In genomic region chr2:197515798-197516761, GRCh38 we compare ENCODE assay signal across 1 cellular context.
TF ChIP-seq lines count a peak whose summit lies in the region.

MOB4 (plus strand) TSS chr2:197516066; CDS start chr2:197516087, 21 bp downstream.

TF ChIP-seq in HepG2, 621 proteins besides CTCF, POLR2A, EP300 and RAD21 (continued from another document and continues in another):
- TF ChIP-seq ZNF318 (CRISPR knock-in tag; IDR thresholded peaks at IDR 0.05), result peak; percentile 86; the same call in 1 of the 2 replicates
- peak; percentile 97 for TF ChIP-seq NFKBIZ (CRISPR knock-in tag; IDR thresholded peaks at IDR 0.05)
- TF ChIP-seq RBM39 (IDR thresholded peaks at IDR 0.05; ENCODE audit: low read depth, low read length, poor library complexity, severe bottlenecking), result peak; percentile 97
- peak; percentile 70; the same call in 1 of the 2 replicates for TF ChIP-seq JDP2 (CRISPR knock-in tag; IDR thresholded peaks at IDR 0.05; ENCODE audit: borderline replicate concordance)
- TF ChIP-seq HHEX (CRISPR knock-in tag; IDR thresholded peaks at IDR 0.05), result 0 out of 2 replicates have a peak, but pooled peaks have one; percentile 39
- TF ChIP-seq RFXAP (CRISPR knock-in tag; IDR thresholded peaks at IDR 0.05; ENCODE audit: borderline replicate concordance), result peak; percentile 92
- TF ChIP-seq ZNF441 (CRISPR knock-in tag; IDR thresholded peaks at IDR 0.05; ENCODE audit: borderline replicate concordance), result no peak; the same call in 1 of the 2 replicates
- no peak; the same call in 1 of the 2 replicates for TF ChIP-seq ZNF44 (CRISPR knock-in tag; IDR thresholded peaks at IDR 0.05)
- TF ChIP-seq ZNF292 (CRISPR knock-in tag; IDR thresholded peaks at IDR 0.05; ENCODE audit: borderline replicate concordance, low read depth), result peak; percentile 99
- peak; percentile 97; the same call in 1 of the 2 replicates for TF ChIP-seq MXD3 (CRISPR knock-in tag; IDR thresholded peaks at IDR 0.05)
- TF ChIP-seq, protein P1, sequence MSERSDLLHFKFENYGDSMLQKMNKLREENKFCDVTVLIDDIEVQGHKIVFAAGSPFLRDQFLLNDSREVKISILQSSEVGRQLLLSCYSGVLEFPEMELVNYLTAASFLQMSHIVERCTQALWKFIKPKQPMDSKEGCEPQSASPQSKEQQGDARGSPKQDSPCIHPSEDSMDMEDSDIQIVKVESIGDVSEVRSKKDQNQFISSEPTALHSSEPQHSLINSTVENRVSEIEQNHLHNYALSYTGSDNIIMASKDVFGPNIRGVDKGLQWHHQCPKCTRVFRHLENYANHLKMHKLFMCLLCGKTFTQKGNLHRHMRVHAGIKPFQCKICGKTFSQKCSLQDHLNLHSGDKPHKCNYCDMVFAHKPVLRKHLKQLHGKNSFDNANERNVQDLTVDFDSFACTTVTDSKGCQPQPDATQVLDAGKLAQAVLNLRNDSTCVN (CRISPR knock-in tag; IDR thresholded peaks at IDR 0.05; ENCODE audit: borderline replicate concordance), result peak; percentile 92; the same call in 1 of the 2 replicates
- TF ChIP-seq ZFP36L2 (CRISPR knock-in tag; IDR thresholded peaks at IDR 0.05), result peak; percentile 51
- TF ChIP-seq HOXD1 (CRISPR knock-in tag; IDR thresholded peaks at IDR 0.05), result 0 out of 2 replicates have a peak, but pooled peaks have one; percentile 50
- peak; percentile 90; the same call in 1 of the 2 replicates for TF ChIP-seq ZSCAN30 (CRISPR knock-in tag; IDR thresholded peaks at IDR 0.05)
- TF ChIP-seq, protein P2, sequence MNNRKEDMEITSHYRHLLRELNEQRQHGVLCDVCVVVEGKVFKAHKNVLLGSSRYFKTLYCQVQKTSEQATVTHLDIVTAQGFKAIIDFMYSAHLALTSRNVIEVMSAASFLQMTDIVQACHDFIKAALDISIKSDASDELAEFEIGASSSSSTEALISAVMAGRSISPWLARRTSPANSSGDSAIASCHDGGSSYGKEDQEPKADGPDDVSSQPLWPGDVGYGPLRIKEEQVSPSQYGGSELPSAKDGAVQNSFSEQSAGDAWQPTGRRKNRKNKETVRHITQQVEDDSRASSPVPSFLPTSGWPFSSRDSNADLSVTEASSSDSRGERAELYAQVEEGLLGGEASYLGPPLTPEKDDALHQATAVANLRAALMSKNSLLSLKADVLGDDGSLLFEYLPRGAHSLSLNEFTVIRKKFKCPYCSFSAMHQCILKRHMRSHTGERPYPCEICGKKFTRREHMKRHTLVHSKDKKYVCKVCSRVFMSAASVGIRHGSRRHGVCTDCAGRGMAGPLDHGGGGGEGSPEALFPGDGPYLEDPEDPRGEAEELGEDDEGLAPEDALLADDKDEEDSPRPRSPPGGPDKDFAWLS (CRISPR knock-in tag; IDR thresholded peaks at IDR 0.05; ENCODE audit: borderline replicate concordance), result peak; percentile 62; the same call in 1 of the 2 replicates
- peak; percentile 81 for TF ChIP-seq PAXIP1 (CRISPR knock-in tag; conservative IDR thresholded peaks at IDR 0.05)
- peak; percentile 90; the same call in 1 of the 2 replicates for TF ChIP-seq ZSCAN9 (CRISPR knock-in tag; IDR thresholded peaks at IDR 0.05; ENCODE audit: borderline replicate concordance)
- TF ChIP-seq PAWR (CRISPR knock-in tag; IDR thresholded peaks at IDR 0.05; ENCODE audit: borderline replicate concordance), result 0 out of 2 replicates have a peak, but pooled peaks have one; percentile 25
- peak; percentile 96 for TF ChIP-seq TFE3 (CRISPR knock-in tag; IDR thresholded peaks at IDR 0.05)
- peak; percentile 99 for TF ChIP-seq ASH2L (IDR thresholded peaks at IDR 0.05; ENCODE audit: insufficient read length, low read depth, low read length)
- TF ChIP-seq, protein P3, sequence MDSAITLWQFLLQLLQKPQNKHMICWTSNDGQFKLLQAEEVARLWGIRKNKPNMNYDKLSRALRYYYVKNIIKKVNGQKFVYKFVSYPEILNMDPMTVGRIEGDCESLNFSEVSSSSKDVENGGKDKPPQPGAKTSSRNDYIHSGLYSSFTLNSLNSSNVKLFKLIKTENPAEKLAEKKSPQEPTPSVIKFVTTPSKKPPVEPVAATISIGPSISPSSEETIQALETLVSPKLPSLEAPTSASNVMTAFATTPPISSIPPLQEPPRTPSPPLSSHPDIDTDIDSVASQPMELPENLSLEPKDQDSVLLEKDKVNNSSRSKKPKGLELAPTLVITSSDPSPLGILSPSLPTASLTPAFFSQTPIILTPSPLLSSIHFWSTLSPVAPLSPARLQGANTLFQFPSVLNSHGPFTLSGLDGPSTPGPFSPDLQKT (CRISPR knock-in tag; IDR thresholded peaks at IDR 0.05; ENCODE audit: borderline replicate concordance), result no peak
- TF ChIP-seq, protein P4, sequence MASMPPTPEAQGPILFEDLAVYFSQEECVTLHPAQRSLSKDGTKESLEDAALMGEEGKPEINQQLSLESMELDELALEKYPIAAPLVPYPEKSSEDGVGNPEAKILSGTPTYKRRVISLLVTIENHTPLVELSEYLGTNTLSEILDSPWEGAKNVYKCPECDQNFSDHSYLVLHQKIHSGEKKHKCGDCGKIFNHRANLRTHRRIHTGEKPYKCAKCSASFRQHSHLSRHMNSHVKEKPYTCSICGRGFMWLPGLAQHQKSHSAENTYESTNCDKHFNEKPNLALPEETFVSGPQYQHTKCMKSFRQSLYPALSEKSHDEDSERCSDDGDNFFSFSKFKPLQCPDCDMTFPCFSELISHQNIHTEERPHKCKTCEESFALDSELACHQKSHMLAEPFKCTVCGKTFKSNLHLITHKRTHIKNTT (CRISPR knock-in tag; IDR thresholded peaks at IDR 0.05), result no peak
- no peak for TF ChIP-seq ZNF644 (CRISPR knock-in tag; IDR thresholded peaks at IDR 0.05; ENCODE audit: low read depth)
- TF ChIP-seq TRIM22 (IDR thresholded peaks at IDR 0.05), result no peak
- TF ChIP-seq TOPORS (CRISPR knock-in tag; IDR thresholded peaks at IDR 0.05), result peak; percentile 100
- TF ChIP-seq ZNF780A (CRISPR knock-in tag; IDR thresholded peaks at IDR 0.05), result peak; percentile 99
- no peak for TF ChIP-seq ZNF484 (CRISPR knock-in tag; IDR thresholded peaks at IDR 0.05; ENCODE audit: borderline replicate concordance, low read depth)
- TF ChIP-seq PAF1 (CRISPR knock-in tag; IDR thresholded peaks at IDR 0.05), result no peak
- TF ChIP-seq, protein P5, sequence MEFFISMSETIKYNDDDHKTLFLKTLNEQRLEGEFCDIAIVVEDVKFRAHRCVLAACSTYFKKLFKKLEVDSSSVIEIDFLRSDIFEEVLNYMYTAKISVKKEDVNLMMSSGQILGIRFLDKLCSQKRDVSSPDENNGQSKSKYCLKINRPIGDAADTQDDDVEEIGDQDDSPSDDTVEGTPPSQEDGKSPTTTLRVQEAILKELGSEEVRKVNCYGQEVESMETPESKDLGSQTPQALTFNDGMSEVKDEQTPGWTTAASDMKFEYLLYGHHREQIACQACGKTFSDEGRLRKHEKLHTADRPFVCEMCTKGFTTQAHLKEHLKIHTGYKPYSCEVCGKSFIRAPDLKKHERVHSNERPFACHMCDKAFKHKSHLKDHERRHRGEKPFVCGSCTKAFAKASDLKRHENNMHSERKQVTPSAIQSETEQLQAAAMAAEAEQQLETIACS (CRISPR knock-in tag; IDR thresholded peaks at IDR 0.05), result peak; percentile 52
- peak; percentile 98 for TF ChIP-seq ZNF510 (CRISPR knock-in tag; IDR thresholded peaks at IDR 0.05; ENCODE audit: low read depth)
- TF ChIP-seq GZF1 (CRISPR knock-in tag; IDR thresholded peaks at IDR 0.05), result peak; percentile 93; the same call in 1 of the 2 replicates
- TF ChIP-seq TARDBP (CRISPR knock-in tag; IDR thresholded peaks at IDR 0.05), result peak; percentile 99
- peak; percentile 69 for TF ChIP-seq NFYB (CRISPR knock-in tag; IDR thresholded peaks at IDR 0.05)
